2 cellular contexts compared by ENCODE assay signal in genomic region chr20:16749573-16749972, GRCh38.
TF ChIP-seq lines count a peak whose summit lies in the region.

No MANE protein-coding gene starts in this region.

TF ChIP-seq in HCT116, 20 proteins besides CTCF, POLR2A, EP300 and RAD21:
- TF ChIP-seq ATF3 (IDR thresholded peaks at IDR 0.05) (no peak), ZFX (IDR thresholded peaks at IDR 0.05) (no peak), CBX3 (IDR thresholded peaks at IDR 0.05; ENCODE audit: low read depth) (no peak), POLR2AphosphoS5 (IDR thresholded peaks at IDR 0.05; ENCODE audit: low read depth, low read length) (no peak), ELF1 (IDR thresholded peaks at IDR 0.05; ENCODE audit: borderline replicate concordance, low read depth) (no peak)

TF ChIP-seq in K562, 482 proteins besides CTCF, POLR2A, EP300 and RAD21:
- no peak for TF ChIP-seq SMC3 (conservative IDR thresholded peaks at IDR 0.05; ENCODE audit: insufficient read depth, low read depth, low read length)
- TF ChIP-seq MEIS2 (IDR thresholded peaks at IDR 0.05; ENCODE audit: partially characterized antibody): no peak
- no peak for TF ChIP-seq ZNF830 (CRISPR knock-in tag; IDR thresholded peaks at IDR 0.05)
- no peak for TF ChIP-seq HNRNPLL (IDR thresholded peaks at IDR 0.05; ENCODE audit: low read depth, low read length, poor library complexity, severe bottlenecking)
- TF ChIP-seq TFAP4 (CRISPR knock-in tag; IDR thresholded peaks at IDR 0.05; ENCODE audit: borderline replicate concordance): no peak
- TF ChIP-seq ELF1 (tag; IDR thresholded peaks at IDR 0.05): no peak
- no peak for TF ChIP-seq NFATC3 (IDR thresholded peaks at IDR 0.05)
- TF ChIP-seq MXD1 (CRISPR knock-in tag; IDR thresholded peaks at IDR 0.05; ENCODE audit: borderline replicate concordance, poor library complexity, severe bottlenecking): no peak
- no peak for TF ChIP-seq MIER1 (IDR thresholded peaks at IDR 0.05; ENCODE audit: low read depth)
- TF ChIP-seq UBTF (IDR thresholded peaks at IDR 0.05; ENCODE audit: borderline replicate concordance in 1 of 2, low read depth in 2 of 2, low read length in 2 of 2): no peak
- no peak for TF ChIP-seq ZNF589 (CRISPR knock-in tag; IDR thresholded peaks at IDR 0.05; ENCODE audit: low read depth)
- TF ChIP-seq ZNF785 (CRISPR knock-in tag; IDR thresholded peaks at IDR 0.05): no peak
- TF ChIP-seq VEZF1 (CRISPR knock-in tag; IDR thresholded peaks at IDR 0.05): no peak
- TF ChIP-seq ZNF695 (CRISPR knock-in tag; IDR thresholded peaks at IDR 0.05): no peak
- TF ChIP-seq STAT5A (IDR thresholded peaks at IDR 0.05; ENCODE audit: borderline replicate concordance, low read length): no peak
- TF ChIP-seq LARP7 (IDR thresholded peaks at IDR 0.05): no peak
- TF ChIP-seq MAFK (IDR thresholded peaks at IDR 0.05; ENCODE audit: low read length): no peak
- TF ChIP-seq ZNF175 (CRISPR knock-in tag; IDR thresholded peaks at IDR 0.05; ENCODE audit: low read depth): no peak
- TF ChIP-seq ZFP36 (IDR thresholded peaks at IDR 0.05; ENCODE audit: low read depth, low read length, partially characterized antibody): no peak
- TF ChIP-seq TCF3 (CRISPR knock-in tag; IDR thresholded peaks at IDR 0.05): no peak
TF ChIP-seq in K562: peak in this region for 0.
